ENCODE assay signal across 3 cellular contexts in the genomic region with DNA sequence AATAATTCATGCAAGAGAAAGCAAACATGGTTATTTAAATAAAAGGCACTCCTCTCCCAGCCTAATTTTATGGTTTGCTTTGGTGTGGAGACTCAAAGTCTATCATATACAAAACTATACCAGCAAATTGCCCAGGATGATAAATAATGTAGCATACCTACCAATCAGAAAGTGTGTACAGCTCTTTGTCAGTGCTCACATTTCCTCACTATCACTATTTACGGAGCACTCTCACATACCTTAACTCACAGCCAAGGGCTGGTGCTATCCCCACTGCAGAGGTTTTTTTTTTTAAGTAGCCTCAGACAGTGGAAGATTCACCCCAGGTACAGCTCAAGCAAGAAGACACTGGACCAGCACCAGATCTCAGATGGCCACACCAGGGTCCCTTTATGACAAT.
TF ChIP-seq lines count a peak whose summit lies in the region.

No MANE protein-coding gene starts in this region.

TF ChIP-seq in A549, 52 proteins besides CTCF, POLR2A, EP300 and RAD21:
- TF ChIP-seq TP53 (CRISPR knock-in tag; IDR thresholded peaks at IDR 0.05), result no peak
- no peak for TF ChIP-seq HOXB13 (CRISPR knock-in tag; IDR thresholded peaks at IDR 0.05; ENCODE audit: low read depth)
- TF ChIP-seq TFCP2L1 (CRISPR knock-in tag; IDR thresholded peaks at IDR 0.05), result no peak
- TF ChIP-seq FOSL2 (IDR thresholded peaks at IDR 0.05), result no peak
- TF ChIP-seq FOSL2 (CRISPR knock-in tag; IDR thresholded peaks at IDR 0.05), result no peak
- no peak for TF ChIP-seq NR3C1 (IDR thresholded peaks at IDR 0.05)
- TF ChIP-seq MYC (IDR thresholded peaks at IDR 0.05; ENCODE audit: borderline replicate concordance, low read length), result no peak

TF ChIP-seq in IMR-90, 13 proteins besides CTCF, POLR2A, EP300 and RAD21:
- TF ChIP-seq MXI1 (IDR thresholded peaks at IDR 0.05; ENCODE audit: borderline replicate concordance, low read depth, low read length) (no peak), FOS (IDR thresholded peaks at IDR 0.05; ENCODE audit: low read depth, low read length) (no peak), MAZ (IDR thresholded peaks at IDR 0.05; ENCODE audit: borderline replicate concordance, low read depth, low read length) (no peak), NFE2L2 (IDR thresholded peaks at IDR 0.05; ENCODE audit: low read depth, low read length) (no peak)

TF ChIP-seq in GM12891, 5 proteins besides CTCF, POLR2A, EP300 and RAD21:
- TF ChIP-seq TAF1 (IDR thresholded peaks at IDR 0.05; ENCODE audit: low read depth, low read length), result no peak
- TF ChIP-seq POLR2AphosphoS5 (IDR thresholded peaks at IDR 0.05; ENCODE audit: low read depth, low read length), result no peak
- TF ChIP-seq PAX5 (IDR thresholded peaks at IDR 0.05; ENCODE audit: insufficient read depth, low read length, severe bottlenecking), result no peak
- no peak for TF ChIP-seq POU2F2 (IDR thresholded peaks at IDR 0.05; ENCODE audit: low read depth, low read length)
- TF ChIP-seq SPI1 (IDR thresholded peaks at IDR 0.05; ENCODE audit: low read depth, low read length), result no peak
